ENCODE assay signal across 9 cellular contexts in genomic region chr15:99059010-99059981, GRCh38. TPM values are rescaled to one million over a fixed set of nuclear protein-coding genes. Genes with fewer than 3 reads are reported as not detected.
DNase-seq lines count a peak whose midpoint lies in the region; ATAC-seq and TF ChIP-seq lines count a peak whose summit lies in the region.
"Had no signal": no experiment of that assay in that cellular context is flagged by ENCODE, and none has a peak within 500 bp of the region (broad histone marks: within the 10 kb centered on the region; RNA-seq: fewer than 3 reads in every experiment).

No MANE protein-coding gene starts in this region.

- no peak for TF ChIP-seq POLR2A in transverse colon (IDR thresholded peaks at IDR 0.05)

- in situ Hi-C loops in transverse colon (cut with MboI; ENCODE audit: low pct_ligation_motif_present in 1 of 4, low pct_unique_long_range_greater_than_20kb in 1 of 4, low sequenced_read_pairs in 3 of 4), result loop anchor here (25.0 kb wide), 5 partner anchors 272 to 622 kb away; partner anchors contain the start of gene IGF1R (in 2 of the 4)

- peak overlapping the region; percentile 26 to 50 (median 46) for H3K4me3 ChIP-seq in transverse colon

- peaks cover 42% of the 10 kb centered on the region for H3K27me3 Mint-ChIP-seq in activated naive CD8-positive, alpha-beta T cell treated with anti-CD3 and anti-CD28 coated beads for 36 hours

- no peaks in the 10 kb centered on the region for H3K36me3 ChIP-seq in transverse colon

- ATAC-seq in GM19351 (IDR thresholded peaks at IDR 0.05; ENCODE audit: unreplicated experiment), result peak; percentile 82
- peak; percentile 73 for ATAC-seq in HG03520 (IDR thresholded peaks at IDR 0.05; ENCODE audit: unreplicated experiment)

- H3K4me1 ChIP-seq in transverse colon, result peaks cover 4 to 14% (median 10%) of the 10 kb centered on the region in 4 donors

- H3K36me3 Mint-ChIP-seq in activated naive CD8-positive, alpha-beta T cell treated with anti-CD3 and anti-CD28 coated beads for 36 hours, result no peaks in the 10 kb centered on the region

- WGBS in transverse colon (ENCODE audit: low coverage in 1 of 2), 2 donors, result 0 to 24% methylated on average over 4 to 20 of the region's 86 CpGs

- H3K27ac ChIP-seq in C4-2B (peak overlapping the region; percentile 58), RWPE1 (peak overlapping the region; percentile 60), transverse colon (peak overlapping the region; percentile 88 to 92 (median 90))

- TF ChIP-seq EP300 in transverse colon (IDR thresholded peaks at IDR 0.05; ENCODE audit: low read depth), result no peak

- peak; percentile 86 for TF ChIP-seq CTCF in C4-2B (conservative IDR thresholded peaks at IDR 0.05)
- peak; percentile 91 for TF ChIP-seq CTCF in RWPE1 (conservative IDR thresholded peaks at IDR 0.05; ENCODE audit: low read depth)
- peak in 4 of 5 experiments; percentile 48 to 74 (median 64) for TF ChIP-seq CTCF in transverse colon (IDR thresholded peaks at IDR 0.05)

- POLR2A ChIA-PET in RWPE1 (lab: Yijun Ruan, JAX; ENCODE audit: low non-redundant PET), result no interaction called here

- no peaks in the 10 kb centered on the region for H3K9me3 ChIP-seq in transverse colon

- intact Hi-C loops in head of caudate nucleus (cut with DNase I), result loop anchor here (10.0 kb wide), 2 partner anchors 94 to 404 kb away; no protein-coding TSS in a partner anchor
- intact Hi-C loops in transverse colon (cut with DNase I; ENCODE audit: low total_unique reads), result loop anchor here (10.0 kb wide), 1 partner anchor 414 kb away; the partner anchor contains the start of gene IGF1R

- no peaks in the 10 kb centered on the region for H3K9me3 Mint-ChIP-seq in activated naive CD8-positive, alpha-beta T cell treated with anti-CD3 and anti-CD28 coated beads for 36 hours

- DNase-seq in RWPE1 (ENCODE audit: low spot score) (peak; percentile 85), head of caudate nucleus (peak in 40 of 42 donors; percentile 18 to 80 (median 62)), nucleus accumbens (lab: John Stamatoyannopoulos, UW) (peak in 44 of 56 donors; percentile 14 to 81 (median 46)), transverse colon (peak; percentile 71)
- peak; percentile 61 for DNase-seq in activated naive CD8-positive, alpha-beta T cell treated with anti-CD3 and anti-CD28 coated beads for 36 hours

- peak overlapping the region; percentile 69 for H3K4me3 Mint-ChIP-seq in activated naive CD8-positive, alpha-beta T cell treated with anti-CD3 and anti-CD28 coated beads for 36 hours

- no peaks in the 10 kb centered on the region for H3K4me1 Mint-ChIP-seq in activated naive CD8-positive, alpha-beta T cell treated with anti-CD3 and anti-CD28 coated beads for 36 hours

- H3K27ac Mint-ChIP-seq in activated naive CD8-positive, alpha-beta T cell treated with anti-CD3 and anti-CD28 coated beads for 36 hours, result no peak overlapping the region

- CTCF ChIA-PET in RWPE1 (lab: Yijun Ruan, JAX), result interaction anchor here (0.5 to 1.8 kb wide), 15 partner anchors 9 to 817 kb away, joined by 3 to 6 read pairs (median 4); no protein-coding TSS in a partner anchor

- H3K27me3 ChIP-seq in transverse colon, result peaks cover 41% of the 10 kb centered on the region

RNA-seq across cellular contexts. Expression of gene SYNM, which starts 45.6 kb away (rescaled TPM):
- total RNA-seq in activated naive CD8-positive, alpha-beta T cell treated with anti-CD3 and anti-CD28 coated beads for 36 hours, result under 1 TPM; 0.12 to 0.14 TPM
- 100 to 1,000 TPM in 2 of 4 donors, 10 to 100 TPM in 2; 98.3 to 414 (median 158) TPM for total RNA-seq in transverse colon

RNA-seq across cellular contexts. Expression of gene PGPEP1L, which starts 51.7 kb away (rescaled TPM):
- not detected for total RNA-seq in activated naive CD8-positive, alpha-beta T cell treated with anti-CD3 and anti-CD28 coated beads for 36 hours
- total RNA-seq in transverse colon, result not detected
- total RNA-seq: T-helper 2 cell treated with Interferon-gamma antibody and Interleukin-4, amounts not matched to agents 100 ng/mL and 5 ng/mL, for 36 hours had no signal

Comparison
In these comparisons a context has a peak if more than half of its experiments do, and no peak if none do; other contexts are left out.
1. Peak in every context shown above with its lines: DNase-seq, ATAC-seq, H3K4me3 ChIP-seq and H3K27ac ChIP-seq.
2. RNA of gene SYNM, which starts 45.6 kb away (total RNA-seq): 98.3 to 414 TPM in transverse colon; 0.12 to 0.14 TPM in activated naive CD8-positive, alpha-beta T cell treated with anti-CD3 and anti-CD28 coated beads for 36 hours; every median in the first group is over 10 times any median in the second.